Comparison of ENCODE assay signal across 12 cellular contexts in genomic region chr6:109239918-109240321, GRCh38.
A peak's percentile ranks its signal among the peaks of the same experiment; 100 is the strongest.
DNase-seq lines count a peak whose midpoint lies in the region; ATAC-seq and TF ChIP-seq lines count a peak whose summit lies in the region.
"Had no signal": no experiment of that assay in that cellular context is flagged by ENCODE, and none has a peak within 500 bp of the region (broad histone marks: within the 10 kb centered on the region; RNA-seq: fewer than 3 reads in every experiment).

No MANE protein-coding gene starts in this region.

- no peak overlapping the region for H4K5ac ChIP-seq in IMR-90 (ENCODE audit: low read depth, low read length)

- intact Hi-C loops in IMR-90 (cut with micrococcal nuclease), result no loop called here

- H3K79me1 ChIP-seq in IMR-90 (ENCODE audit: low read depth in 1 of 2, low read length in 2 of 2), result no peaks in the 10 kb centered on the region

- no peak overlapping the region for H2AK5ac ChIP-seq in IMR-90 (ENCODE audit: low read depth, low read length)

- H4K20me1 ChIP-seq in IMR-90 (ENCODE audit: insufficient read depth, low read length), result no peaks in the 10 kb centered on the region

- H2AFZ ChIP-seq in IMR-90 (replicated peaks; ENCODE audit: low read length, poor library complexity), result peak overlapping the region; percentile 37

- POLR2A ChIA-PET in IMR-90 (lab: Charles Lee; ENCODE audit: unreplicated experiment), result no interaction called here

- TF ChIP-seq CTCF in IMR-90 (conservative IDR thresholded peaks at IDR 0.05; ENCODE audit: low read depth, low read length) (no peak), coronary artery (IDR thresholded peaks at IDR 0.05) (no peak)

- no peak overlapping the region for H3K4me3 ChIP-seq in IMR-90 (ENCODE audit: insufficient read depth, low read depth, low read length)
- H3K4me3 ChIP-seq in coronary artery, result no peak overlapping the region
- H3K4me3 ChIP-seq in mesodermal cell (ENCODE audit: extremely low read depth, insufficient read depth, low read length, poor library complexity, severe bottlenecking), result no peak overlapping the region
- H3K4me3 ChIP-seq: lung had no signal

- H3K9ac ChIP-seq in IMR-90 (ENCODE audit: low read depth, low read length), result no peak overlapping the region

- H3K27me3 ChIP-seq in IMR-90 (ENCODE audit: control insufficient read depth, insufficient read depth, low read length), result peaks cover 2% of the 10 kb centered on the region; the same call in 1 of the 2 replicates
- H3K27me3 ChIP-seq: BE2C had no signal

- no peak overlapping the region for H2BK5ac ChIP-seq in IMR-90 (ENCODE audit: low read depth, low read length, poor library complexity, severe bottlenecking)

- in situ Hi-C loops in IMR-90 (cut with MboI; ENCODE audit: low sequenced_read_pairs), result no loop called here

- no peak overlapping the region for H3K56ac ChIP-seq in IMR-90 (ENCODE audit: extremely low read depth, insufficient read depth, low read length)

- BruUV-seq in IMR-90 (replicated peaks; lab: Mats Ljungman, UMichigan), result no TSS peak

- H3K36me3 ChIP-seq in IMR-90 (ENCODE audit: control insufficient read depth, insufficient read depth, low read length) (no peaks in the 10 kb centered on the region), mesodermal cell (ENCODE audit: control insufficient read depth, insufficient read depth, low read length) (no peaks in the 10 kb centered on the region)
- H3K36me3 ChIP-seq: BE2C had no signal

- H3K9me3 ChIP-seq in IMR-90 (ENCODE audit: control insufficient read depth, insufficient read depth, low read length) (no peaks in the 10 kb centered on the region), mesodermal cell (ENCODE audit: control insufficient read depth, low read length) (no peaks in the 10 kb centered on the region)
- H3K9me3 ChIP-seq: BE2C had no signal

- H3K23ac ChIP-seq in IMR-90 (ENCODE audit: low read depth, low read length), result no peak overlapping the region

- TF ChIP-seq RAD21 in IMR-90 (IDR thresholded peaks at IDR 0.05; ENCODE audit: low read length), result no peak

- H2AK9ac ChIP-seq in IMR-90 (replicated peaks; ENCODE audit: low read depth, low read length, poor library complexity), result no peak overlapping the region

- no peak overlapping the region for H3K4ac ChIP-seq in IMR-90 (ENCODE audit: low read depth, low read length)

- no peak overlapping the region for H3K4me2 ChIP-seq in IMR-90 (ENCODE audit: low read depth, low read length)

- no peak overlapping the region for H4K8ac ChIP-seq in IMR-90 (ENCODE audit: low read depth in 2 of 2, low read length in 2 of 2)

- H3K27ac ChIP-seq in IMR-90 (ENCODE audit: insufficient read depth, low read length), result no peak overlapping the region
- H3K27ac ChIP-seq in coronary artery, result peak overlapping the region; percentile 62 to 68
- H3K27ac ChIP-seq in mesodermal cell (ENCODE audit: low read depth, low read length, severe bottlenecking), result peak overlapping the region; percentile 71

- DNase-seq in IMR-90 (no peak), coronary artery (ENCODE audit: low spot score) (no peak), smooth muscle cell of the brain vasculature (ENCODE audit: low read depth, low spot score) (peak; percentile 18), NCI-H446 treated with DMSO at 0.1 percent for 48 hours (lab: John Stamatoyannopoulos, UW) (no peak), amygdala (lab: John Stamatoyannopoulos, UW) (no peak)
- no peak for DNase-seq in stimulated activated CD4-positive, alpha-beta T cell treated with anti-CD3 and anti-CD28 coated beads, Interleukin-15, amount 100 ng/mL, for 24 hours
- DNase-seq: activated CD4-positive, alpha-beta T cell treated with anti-CD3 and anti-CD28 coated beads, Interleukin-2, amount 50 U/mL, for 48 hours; activated naive CD4-positive, alpha-beta T cell; BE2C had no signal

- no peaks in the 10 kb centered on the region for H3K9me1 ChIP-seq in IMR-90 (ENCODE audit: insufficient read depth, low read length)

- no peak overlapping the region for H2BK120ac ChIP-seq in IMR-90 (ENCODE audit: low read depth, low read length)

- no peak overlapping the region for H4K91ac ChIP-seq in IMR-90 (ENCODE audit: insufficient read depth, low read depth, low read length)

- H3K14ac ChIP-seq in IMR-90 (replicated peaks; ENCODE audit: low read depth, low read length), result no peak overlapping the region

- no peak for ATAC-seq in IMR-90 (ENCODE audit: low read depth)
- ATAC-seq in HG02970 (IDR thresholded peaks at IDR 0.05; ENCODE audit: low FRiP score, unreplicated experiment), result no peak

- H2BK20ac ChIP-seq in IMR-90 (ENCODE audit: low read depth, low read length), result no peak overlapping the region

- WGBS in IMR-90 (ENCODE audit: extremely low coverage in 2 of 2, insufficient read length in 1 of 2), 2 experiments, result 40% methylated on average over 1 of the region's 6 CpGs; no CpG with 5 or more reads in 1 of the 2 experiments
- 82 to 84% methylated on average over 3 to 5 of the region's 6 CpGs for WGBS in mesodermal cell (ENCODE audit: insufficient coverage in 2 of 2), 2 experiments

- H3K18ac ChIP-seq in IMR-90 (ENCODE audit: low read depth, low read length), result no peak overlapping the region

- CTCF ChIA-PET in IMR-90 (lab: Yijun Ruan, JAX), result interaction anchor here (0.8 kb wide), 1 partner anchor 12 kb away, joined by 3 read pairs; no protein-coding TSS in a partner anchor

- dilution Hi-C loops in IMR-90 (cut with HindIII; ENCODE audit: low sequenced_read_pairs, unreplicated experiment), result no loop called here

- TF ChIP-seq POLR2A in IMR-90 (IDR thresholded peaks at IDR 0.05; ENCODE audit: low read depth, low read length), result no peak

- no peak overlapping the region for H2BK15ac ChIP-seq in IMR-90 (ENCODE audit: low read depth, low read length)

- no peaks in the 10 kb centered on the region for H3K4me1 ChIP-seq in IMR-90 (ENCODE audit: control insufficient read depth, insufficient read depth, low read length)
- peaks cover 16% of the 10 kb centered on the region for H3K4me1 ChIP-seq in mesodermal cell (ENCODE audit: control insufficient read depth, insufficient read depth, low read length, poor library complexity, severe bottlenecking)

TF ChIP-seq in IMR-90, 13 proteins besides CTCF, POLR2A, EP300 and RAD21:
- TF ChIP-seq MXI1 (IDR thresholded peaks at IDR 0.05; ENCODE audit: borderline replicate concordance, low read depth, low read length), result no peak
- TF ChIP-seq SMC3 (IDR thresholded peaks at IDR 0.05; ENCODE audit: low read depth, low read length), result no peak
- no peak for TF ChIP-seq MAZ (IDR thresholded peaks at IDR 0.05; ENCODE audit: borderline replicate concordance, low read depth, low read length)
- TF ChIP-seq BHLHE40 (IDR thresholded peaks at IDR 0.05; ENCODE audit: low read depth, low read length), result no peak
- TF ChIP-seq CHD1 (IDR thresholded peaks at IDR 0.05; ENCODE audit: low read depth, low read length), result no peak
